ENCODE assay signal across 9 cellular contexts in the genomic region with DNA sequence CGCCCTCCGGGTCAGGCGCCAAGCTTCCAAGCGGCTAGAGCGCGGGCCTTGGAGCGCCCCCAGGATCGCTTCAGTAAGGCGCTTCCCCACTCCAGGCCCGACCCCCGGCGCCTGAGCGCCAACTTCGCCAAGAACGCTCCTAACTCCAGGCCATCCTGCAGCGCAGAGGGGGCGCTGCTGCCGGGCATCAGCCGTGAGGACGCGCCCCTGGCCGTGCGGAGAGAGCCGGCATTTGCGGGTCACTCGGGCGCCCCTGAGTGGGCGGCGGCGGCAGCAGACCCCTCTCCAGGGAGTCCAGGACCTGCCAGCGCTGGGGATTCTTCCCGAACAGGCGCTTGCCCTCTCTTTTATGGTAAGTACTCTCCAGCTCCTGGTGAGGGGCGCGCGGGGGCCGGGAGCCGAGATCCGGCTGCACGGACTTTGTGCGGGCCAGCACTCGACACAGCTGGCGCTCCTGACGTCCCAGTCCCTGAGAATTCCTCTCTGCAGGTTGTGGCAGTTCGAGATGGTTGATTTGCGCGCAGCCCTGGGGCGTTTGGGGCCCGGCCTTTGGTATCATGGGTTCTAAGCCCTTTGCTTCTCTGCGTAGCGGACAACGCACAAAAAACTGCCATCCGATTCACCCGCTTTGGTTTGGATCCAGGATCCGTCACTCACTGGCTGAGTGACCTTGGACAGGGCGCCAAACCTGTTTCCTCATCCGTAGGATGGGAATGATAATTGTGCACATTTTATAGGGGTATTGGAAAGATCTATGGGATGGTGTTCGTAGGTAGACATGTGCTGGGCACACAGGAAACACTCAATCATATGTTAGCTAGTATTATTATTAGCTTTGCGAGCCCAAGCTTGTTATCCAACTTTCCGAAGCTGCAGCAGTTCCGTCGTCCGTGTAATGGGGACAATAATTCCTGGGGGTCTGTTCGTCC. TPM values are rescaled to one million over a fixed set of nuclear protein-coding genes. Genes with fewer than 3 reads are reported as not detected.
DNase-seq lines count a peak whose midpoint lies in the region; ATAC-seq and TF ChIP-seq lines count a peak whose summit lies in the region.
"Had no signal": no experiment of that assay in that cellular context is flagged by ENCODE, and none has a peak within 500 bp of the region (broad histone marks: within the 10 kb centered on the region; RNA-seq: fewer than 3 reads in every experiment).

No MANE protein-coding gene starts in this region.

- no peak overlapping the region for H3K27ac Mint-ChIP-seq in activated naive CD4-positive, alpha-beta T cell treated with anti-CD3 and anti-CD28 coated beads for 36 hours

- H3K9me3 Mint-ChIP-seq in activated naive CD4-positive, alpha-beta T cell treated with anti-CD3 and anti-CD28 coated beads for 36 hours: no peaks in the 10 kb centered on the region

- TF ChIP-seq CTCF in brain microvascular endothelial cell (IDR thresholded peaks at IDR 0.05; ENCODE audit: low read depth, low read length, missing control alignments) (peak; percentile 22), lower lobe of right lung (IDR thresholded peaks at IDR 0.05) (no peak), uterus (IDR thresholded peaks at IDR 0.05) (no peak)

- in situ Hi-C loops in brain microvascular endothelial cell (cut with HindIII; ENCODE audit: low pct_ligation_motif_present, low sequenced_read_pairs): no loop called here

- CTCF ChIA-PET in activated naive CD4-positive, alpha-beta T cell treated with anti-CD3 and anti-CD28 coated beads for 36 hours (lab: Charles Lee): interaction anchor here (0.9 to 2.5 kb wide), 6 partner anchors 11 to 140 kb away, joined by 3 to 10 read pairs (median 4); no protein-coding TSS in a partner anchor

- intact Hi-C loops in activated naive CD4-positive, alpha-beta T cell treated with anti-CD3 and anti-CD28 coated beads for 36 hours (cut with micrococcal nuclease): loop anchor here (2.0 kb wide), 1 partner anchor 141 kb away; no protein-coding TSS in a partner anchor
- intact Hi-C loops in lower lobe of right lung (cut with DNase I): no loop called here
- intact Hi-C loops in uterus (cut with DNase I; ENCODE audit: low total_unique reads): no loop called here

- H3K4me1 Mint-ChIP-seq in activated naive CD4-positive, alpha-beta T cell treated with anti-CD3 and anti-CD28 coated beads for 36 hours (ENCODE audit: low read depth): peaks cover 8% of the 10 kb centered on the region

- DNase-seq in activated naive CD4-positive, alpha-beta T cell treated with anti-CD3 and anti-CD28 coated beads for 36 hours: no peak
- no peak for DNase-seq in activated naive CD4-positive, alpha-beta T cell (lab: John Stamatoyannopoulos, UW)
- DNase-seq in brain microvascular endothelial cell (no peak), lower lobe of right lung (no peak), uterus (no peak), putamen (ENCODE audit: low spot score) (no peak), NCI-H128 (lab: John Stamatoyannopoulos, UW; ENCODE audit: unreplicated experiment) (no peak)

- H3K4me1 ChIP-seq in lower lobe of right lung: peaks cover 6% of the 10 kb centered on the region
- H3K4me1 ChIP-seq in uterus: peaks cover 0 to 9% of the 10 kb centered on the region in 2 donors

- H3K27ac ChIP-seq in brain microvascular endothelial cell (no peak overlapping the region), lower lobe of right lung (peak overlapping the region; percentile 11), uterus (no peak overlapping the region)

- TF ChIP-seq POLR2A in uterus (IDR thresholded peaks at IDR 0.05): no peak

- H3K4me3 ChIP-seq in brain microvascular endothelial cell (ENCODE audit: low read depth, low read length) (peak overlapping the region; percentile 43), lower lobe of right lung (peak overlapping the region; percentile 52), uterus (peak overlapping the region; percentile 14 to 25)

- peaks cover 53% of the 10 kb centered on the region for H3K27me3 ChIP-seq in brain microvascular endothelial cell (replicated peaks)
- H3K27me3 ChIP-seq in lower lobe of right lung (ENCODE audit: low read depth): peaks cover 42% of the 10 kb centered on the region
- H3K27me3 ChIP-seq in uterus: no peaks in the 10 kb centered on the region

- peaks cover 36% of the 10 kb centered on the region for H3K27me3 Mint-ChIP-seq in activated naive CD4-positive, alpha-beta T cell treated with anti-CD3 and anti-CD28 coated beads for 36 hours (ENCODE audit: low read depth)

- H3K36me3 Mint-ChIP-seq in activated naive CD4-positive, alpha-beta T cell treated with anti-CD3 and anti-CD28 coated beads for 36 hours (ENCODE audit: low read depth): no peaks in the 10 kb centered on the region

- ATAC-seq in lower lobe of right lung (peak in 1 of 2 donors; percentile 48), HG03571 (IDR thresholded peaks at IDR 0.05; ENCODE audit: unreplicated experiment) (no peak)

- H3K36me3 ChIP-seq in brain microvascular endothelial cell (replicated peaks) (no peaks in the 10 kb centered on the region), lower lobe of right lung (no peaks in the 10 kb centered on the region), uterus (no peaks in the 10 kb centered on the region)

- peak overlapping the region; percentile 40 for H3K4me3 Mint-ChIP-seq in activated naive CD4-positive, alpha-beta T cell treated with anti-CD3 and anti-CD28 coated beads for 36 hours

- H3K9me3 ChIP-seq in lower lobe of right lung (no peaks in the 10 kb centered on the region), uterus (no peaks in the 10 kb centered on the region)

RNA-seq across cellular contexts. Expression of gene SPSB4, which starts 0.8 kb away (rescaled TPM):
- not detected for total RNA-seq in activated naive CD4-positive, alpha-beta T cell treated with anti-CD3 and anti-CD28 coated beads for 36 hours
- total RNA-seq in lower lobe of right lung: 0.80 TPM
- 1 to 10 TPM in 1 of 4 donors, not detected in 3; 3.5 TPM for total RNA-seq in uterus
- total RNA-seq: pulmonary artery endothelial cell had no signal
